Comparison of ENCODE assay signal across 17 cellular contexts in the genomic region with DNA sequence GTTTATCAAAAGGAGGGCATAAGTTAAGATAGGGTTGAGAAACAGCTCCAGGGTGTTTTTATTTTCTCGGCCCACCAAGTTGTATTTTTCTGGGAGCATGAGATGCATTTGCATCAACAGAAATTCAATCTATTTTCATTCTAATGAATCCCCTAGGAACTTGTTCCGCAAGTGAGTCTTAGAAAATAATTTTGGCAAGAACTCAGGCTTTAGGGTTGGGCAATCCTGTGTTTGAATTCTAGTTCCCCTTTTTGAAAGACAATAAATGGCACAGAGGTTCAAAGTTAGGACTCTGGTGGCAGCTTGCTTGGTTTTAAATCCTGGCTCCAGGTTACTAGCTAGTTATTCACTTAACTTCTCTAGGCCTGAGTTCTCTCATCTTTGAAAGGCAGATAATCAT. TPM values are rescaled to one million over a fixed set of nuclear protein-coding genes. Genes with fewer than 3 reads are reported as not detected.
DNase-seq lines count a peak whose midpoint lies in the region; ATAC-seq and TF ChIP-seq lines count a peak whose summit lies in the region.
"Had no signal": no experiment of that assay in that cellular context is flagged by ENCODE, and none has a peak within 500 bp of the region (broad histone marks: within the 10 kb centered on the region; RNA-seq: fewer than 3 reads in every experiment).

No MANE protein-coding gene starts in this region.

- H3K27me3 ChIP-seq in smooth muscle cell (ENCODE audit: low read depth) = no peaks in the 10 kb centered on the region
- H3K27me3 ChIP-seq: BE2C had no signal

- H3K27me3 Mint-ChIP-seq in WTC11 (ENCODE audit: low read depth) (no peaks in the 10 kb centered on the region), MCF 10A (ENCODE audit: insufficient read depth, unreplicated experiment) (no peaks in the 10 kb centered on the region)

- TF ChIP-seq POLR2A in lower leg skin (IDR thresholded peaks at IDR 0.05) = no peak

- no peaks in the 10 kb centered on the region for H3K9me3 ChIP-seq in smooth muscle cell (replicated peaks; ENCODE audit: low read depth)
- H3K9me3 ChIP-seq: BE2C had no signal

- intact Hi-C loops in MCF 10A (cut with micrococcal nuclease) = no loop called here
- intact Hi-C loops in lower leg skin (cut with DNase I; ENCODE audit: low total_unique reads) = no loop called here

- H3K27ac ChIP-seq in smooth muscle cell (ENCODE audit: low read depth) = no peak overlapping the region
- H3K27ac ChIP-seq: 22Rv1 had no signal

- H3K4me1 Mint-ChIP-seq in WTC11 (peaks cover 23% of the 10 kb centered on the region), MCF 10A (ENCODE audit: insufficient read depth, unreplicated experiment) (no peaks in the 10 kb centered on the region)

- no peaks in the 10 kb centered on the region for H3F3A ChIP-seq in smooth muscle cell (ENCODE audit: low read depth)

- CTCF ChIA-PET in WTC11 (lab: Charles Lee) (interaction anchor here (0.8 to 0.9 kb wide), 2 partner anchors 14 to 138 kb away, joined by 5 to 6 read pairs; no protein-coding TSS in a partner anchor), MCF 10A (lab: Yijun Ruan, JAX) (no interaction called here)

- H3K36me3 Mint-ChIP-seq in WTC11 (no peaks in the 10 kb centered on the region), MCF 10A (ENCODE audit: insufficient read depth, unreplicated experiment) (no peaks in the 10 kb centered on the region)
- H3K36me3 Mint-ChIP-seq: CD8-positive, alpha-beta T cell had no signal

- H3K9ac ChIP-seq in smooth muscle cell (ENCODE audit: low read depth) = no peak overlapping the region

- in situ Hi-C loops in GM13976 (cut with MboI; ENCODE audit: low sequenced_read_pairs, unreplicated experiment) = no loop called here

- H3K36me3 ChIP-seq in smooth muscle cell (ENCODE audit: low read depth) = no peaks in the 10 kb centered on the region
- H3K36me3 ChIP-seq: BE2C had no signal

- no peak overlapping the region for H3K4me3 ChIP-seq in lower leg skin (ENCODE audit: low read depth, poor library complexity, severe bottlenecking)
- no peak overlapping the region for H3K4me3 ChIP-seq in smooth muscle cell

- BruUV-seq in MCF 10A (replicated peaks; lab: Mats Ljungman, UMichigan) = no TSS peak

- no peaks in the 10 kb centered on the region for H3K79me2 ChIP-seq in smooth muscle cell (ENCODE audit: low read depth)

- H3K4me2 ChIP-seq in smooth muscle cell = no peak overlapping the region

- DNase-seq in SIG-M5 treated with dmso at 0.1 percent for 504 hours (lab: John Stamatoyannopoulos, UW; ENCODE audit: unreplicated experiment) (peak; percentile 69), SIG-M5 (lab: John Stamatoyannopoulos, UW) (no peak), NOMO-1 treated with dmso at 0.1 percent for 144 hours (lab: John Stamatoyannopoulos, UW; ENCODE audit: unreplicated experiment) (peak; percentile 11), WTC11 (ENCODE audit: low spot score) (no peak), MCF 10A (ENCODE audit: unreplicated experiment) (no peak), lower leg skin (ENCODE audit: low spot score in 2 of 2) (no peak), smooth muscle cell (lab: John Stamatoyannopoulos, UW; ENCODE audit: unreplicated experiment) (no peak), GM13976 (ENCODE audit: low spot score) (no peak)
- DNase-seq: BE2C; CD8-positive, alpha-beta T cell; NCI-H1092 treated with DMSO at 0.1 percent for 48 hours; NCI-H2227 treated with DMSO at 0.1 percent for 48 hours; NCI-H524 treated with DMSO at 0.1 percent for 48 hours; T-helper 1 cell had no signal

- H3K27ac Mint-ChIP-seq in WTC11 = peak overlapping the region; percentile 75; the same call in 1 of the 2 replicates
- H3K27ac Mint-ChIP-seq in MCF 10A (ENCODE audit: low read depth, unreplicated experiment) = no peak overlapping the region
- H3K27ac Mint-ChIP-seq: CD8-positive, alpha-beta T cell had no signal

- H3K9me3 Mint-ChIP-seq in WTC11 (no peaks in the 10 kb centered on the region), MCF 10A (ENCODE audit: unreplicated experiment) (no peaks in the 10 kb centered on the region)
- H3K9me3 Mint-ChIP-seq: CD8-positive, alpha-beta T cell had no signal

- 23 to 40% methylated on average over 2 of the region's 2 CpGs for WGBS in lower leg skin, 2 donors
- WGBS in smooth muscle cell (ENCODE audit: low lambda C conversion rate) = 52% methylated on average over 2 of the region's 2 CpGs

- POLR2A ChIA-PET in WTC11 (lab: Charles Lee) = no interaction called here
- POLR2A ChIA-PET in MCF 10A (lab: Yijun Ruan, JAX) = no interaction called here

- H3K4me1 ChIP-seq in smooth muscle cell (ENCODE audit: low read depth) = no peaks in the 10 kb centered on the region
- H3K4me1 ChIP-seq: BE2C had no signal

- no peak for TF ChIP-seq CTCF in WTC11 (IDR thresholded peaks at IDR 0.05)
- no peak for TF ChIP-seq CTCF in MCF 10A (IDR thresholded peaks at IDR 0.05; ENCODE audit: unreplicated experiment)
- no peak for TF ChIP-seq CTCF in lower leg skin (IDR thresholded peaks at IDR 0.05)
- TF ChIP-seq CTCF in smooth muscle cell (IDR thresholded peaks at IDR 0.05; ENCODE audit: borderline replicate concordance, insufficient read depth, poor library complexity, severe bottlenecking) = no peak
- TF ChIP-seq CTCF in GM13976 (IDR thresholded peaks at IDR 0.05; ENCODE audit: borderline replicate concordance, control extremely low read depth, extremely low read depth, insufficient read depth, missing control alignments) = no peak

- H4K20me1 ChIP-seq in smooth muscle cell (ENCODE audit: low read depth) = no peaks in the 10 kb centered on the region

- H3K4me3 Mint-ChIP-seq in WTC11 = no peak overlapping the region
- no peak overlapping the region for H3K4me3 Mint-ChIP-seq in MCF 10A (ENCODE audit: unreplicated experiment)
- H3K4me3 Mint-ChIP-seq: CD8-positive, alpha-beta T cell had no signal

- no peak overlapping the region for H2AFZ ChIP-seq in smooth muscle cell (ENCODE audit: low read depth)

- no peak for ATAC-seq in WTC11
- ATAC-seq: CD8-positive, alpha-beta T cell had no signal

TF ChIP-seq in WTC11, 78 proteins besides CTCF, POLR2A, EP300 and RAD21:
- no peak for TF ChIP-seq E2F5 (CRISPR knock-in tag; IDR thresholded peaks at IDR 0.05)
TF ChIP-seq in WTC11: peak in this region for 0.

RNA-seq across cellular contexts. Expression of gene SLC5A8, which starts 23.7 kb away (rescaled TPM):
- total RNA-seq in WTC11 (2021) (0.05 to 0.07 TPM in 2 of 3 replicates, not detected in the other), MCF 10A (2022) (not detected in 2 replicates), lower leg skin (under 1 TPM in 1 of 4 donors, not detected in 3; 0.42 TPM), smooth muscle cell (not detected in 2 replicates)
- not detected in 2 replicates for polyA plus RNA-seq in smooth muscle cell
- total RNA-seq: CD8-positive, alpha-beta T cell; SK-MEL-5 had no signal
- polyA plus RNA-seq: AG04450 had no signal

Comparison
In these comparisons a context has a peak if more than half of its experiments do, and no peak if none do; other contexts are left out.
1. DNase-seq: peak in SIG-M5 treated with dmso at 0.1 percent for 504 hours (single experiment) and NOMO-1 treated with dmso at 0.1 percent for 144 hours (single experiment); none in SIG-M5 (single experiment), WTC11 (single experiment), MCF 10A (single experiment), lower leg skin (0 of 2), smooth muscle cell (single experiment) and GM13976 (single experiment).